ENCODE assay signal across 25 cellular contexts in genomic region chr4:183332447-183332846, GRCh38. TPM values are rescaled to one million over a fixed set of nuclear protein-coding genes. Genes with fewer than 3 reads are reported as not detected.
DNase-seq lines count a peak whose midpoint lies in the region; ATAC-seq lines count a peak whose summit lies in the region.
"Had no signal": no experiment of that assay in that cellular context is flagged by ENCODE, and none has a peak within 500 bp of the region (broad histone marks: within the 10 kb centered on the region; RNA-seq: fewer than 3 reads in every experiment).

No MANE protein-coding gene starts in this region.

- H3K27me3 Mint-ChIP-seq in activated T-cell treated with anti-CD3 and anti-CD28 coated beads, Interleukin-2, amount 50 U/mL, for 24 hours = peaks cover 17% of the 10 kb centered on the region

- intact Hi-C loops in cardiac septum (cut with DNase I) = no loop called here
- intact Hi-C loops in right cardiac atrium (cut with DNase I) = no loop called here

- no peak overlapping the region for H3K27ac ChIP-seq in right cardiac atrium (ENCODE audit: low read length)
- H3K27ac ChIP-seq: 22Rv1, BLaER1, SJSA1 had no signal

- no peaks in the 10 kb centered on the region for H3K9me3 ChIP-seq in right cardiac atrium (ENCODE audit: control insufficient read depth, low read length)
- H3K9me3 ChIP-seq: BLaER1, MG63, SJSA1 had no signal

- ATAC-seq in right cardiac atrium = no peak
- no peak for ATAC-seq in GM21786 (IDR thresholded peaks at IDR 0.05; ENCODE audit: unreplicated experiment)
- no peak for ATAC-seq in GM19397 (IDR thresholded peaks at IDR 0.05; ENCODE audit: unreplicated experiment)
- ATAC-seq: HCT116 had no signal

- 72% methylated on average over 11 of the region's 11 CpGs for WGBS in right cardiac atrium

- peak; percentile 50 for DNase-seq in cardiac septum (ENCODE audit: low spot score)
- no peak for DNase-seq in right cardiac atrium
- peak; percentile 44 for DNase-seq in kidney tubule cell (ENCODE audit: low spot score)
- peak; percentile 33 for DNase-seq in renal cortical epithelial cell (ENCODE audit: low read depth)
- DNase-seq in activated T-cell treated with anti-CD3 and anti-CD28 coated beads, Interleukin-2, amount 50 U/mL, for 24 hours = no peak
- DNase-seq in epidermal melanocyte (ENCODE audit: insufficient read length, low spot score) = no peak
- DNase-seq: ACHN; CD4-positive, alpha-beta T cell; COR-L47; DMS79; MG63; NCI-H1048; NCI-H1417 treated with DMSO at 0.1 percent for 48 hours; NCI-H187; NCI-H446; NCI-H526 treated with DMSO at 0.1 percent for 48 hours; OCI-M1 had no signal

- peaks cover 4% of the 10 kb centered on the region for H3K4me1 ChIP-seq in right cardiac atrium (ENCODE audit: control insufficient read depth, insufficient read depth, low read length)

- peaks cover 9% of the 10 kb centered on the region for H3K4me1 Mint-ChIP-seq in activated T-cell treated with anti-CD3 and anti-CD28 coated beads, Interleukin-2, amount 50 U/mL, for 24 hours (ENCODE audit: low read depth)

- H3K36me3 Mint-ChIP-seq in activated T-cell treated with anti-CD3 and anti-CD28 coated beads, Interleukin-2, amount 50 U/mL, for 24 hours (ENCODE audit: low read depth) = no peaks in the 10 kb centered on the region

- H3K4me3 Mint-ChIP-seq in activated T-cell treated with anti-CD3 and anti-CD28 coated beads, Interleukin-2, amount 50 U/mL, for 24 hours = no peak overlapping the region
- H3K4me3 Mint-ChIP-seq: CD4-positive, alpha-beta T cell had no signal

- no peaks in the 10 kb centered on the region for H3K27me3 ChIP-seq in right cardiac atrium (ENCODE audit: control insufficient read depth, insufficient read depth)
- H3K27me3 ChIP-seq: BLaER1, MG63, SJSA1 had no signal

- H3K27ac Mint-ChIP-seq in activated T-cell treated with anti-CD3 and anti-CD28 coated beads, Interleukin-2, amount 50 U/mL, for 24 hours = no peak overlapping the region
- H3K27ac Mint-ChIP-seq: CD4-positive, alpha-beta T cell had no signal

- H3K4me3 ChIP-seq in right cardiac atrium (ENCODE audit: low read length) = no peak overlapping the region
- H3K4me3 ChIP-seq: BLaER1, MG63, SJSA1 had no signal

- no peaks in the 10 kb centered on the region for H3K9me3 Mint-ChIP-seq in activated T-cell treated with anti-CD3 and anti-CD28 coated beads, Interleukin-2, amount 50 U/mL, for 24 hours
- H3K9me3 Mint-ChIP-seq: CD4-positive, alpha-beta T cell had no signal

RNA-seq across cellular contexts. Expression of gene CLDN24, which starts 10.2 kb away (rescaled TPM):
- total RNA-seq in cardiac septum = not detected
- total RNA-seq in right cardiac atrium = not detected
- polyA plus RNA-seq in right cardiac atrium = not detected
- not detected in 2 replicates for total RNA-seq in renal cortical epithelial cell
- total RNA-seq: CD4-positive, alpha-beta T cell; H1; LHCN-M2; SJSA1 had no signal
- polyA plus RNA-seq: H1 had no signal

RNA-seq across cellular contexts. Expression of gene CLDN22, which starts 12.4 kb away (rescaled TPM):
- total RNA-seq in cardiac septum = not detected
- total RNA-seq in right cardiac atrium = not detected
- polyA plus RNA-seq in right cardiac atrium = 0.02 TPM
- total RNA-seq in renal cortical epithelial cell = not detected in 2 replicates
- total RNA-seq: CD4-positive, alpha-beta T cell; H1; LHCN-M2; SJSA1 had no signal
- polyA plus RNA-seq: H1 had no signal

Comparison
In these comparisons a context has a peak if more than half of its experiments do, and no peak if none do; other contexts are left out.
1. DNase-seq: peak in cardiac septum (single experiment), kidney tubule cell (single experiment) and renal cortical epithelial cell (single experiment); none in right cardiac atrium (0 of 3), activated T-cell treated with anti-CD3 and anti-CD28 coated beads, Interleukin-2, amount 50 U/mL, for 24 hours (single experiment) and epidermal melanocyte (single experiment).